ENCODE assay signal across 9 cellular contexts in genomic region chr11:73350908-73351636, GRCh38. TPM values are rescaled to one million over a fixed set of nuclear protein-coding genes. Genes with fewer than 3 reads are reported as not detected.
DNase-seq lines count a peak whose midpoint lies in the region; ATAC-seq and TF ChIP-seq lines count a peak whose summit lies in the region.
"Had no signal": no experiment of that assay in that cellular context is flagged by ENCODE, and none has a peak within 500 bp of the region (broad histone marks: within the 10 kb centered on the region; RNA-seq: fewer than 3 reads in every experiment).

No MANE protein-coding gene starts in this region.

- TF ChIP-seq CTCF in AG10803 (conservative IDR thresholded peaks at IDR 0.05; ENCODE audit: low read length), result peak; percentile 98

- H3K27me3 ChIP-seq in H7 (ENCODE audit: control insufficient read depth, insufficient read depth, low read length), result no peaks in the 10 kb centered on the region

- H3K4me3 ChIP-seq in AG10803 (ENCODE audit: low read length), result no peak overlapping the region
- H3K4me3 ChIP-seq in H7 (ENCODE audit: insufficient read depth, low read depth, low read length), result no peak overlapping the region
- H3K4me3 ChIP-seq: skin epidermis had no signal

- no peak for ATAC-seq in GM21515 (IDR thresholded peaks at IDR 0.05; ENCODE audit: unreplicated experiment)

- no peaks in the 10 kb centered on the region; the same call in 1 of the 2 replicates for H3K36me3 ChIP-seq in H7 (replicated peaks; ENCODE audit: control insufficient read depth, insufficient read depth, low read length)

- DNase-seq in AG10803 (ENCODE audit: low read depth), result peak; percentile 77
- peak; percentile 93 for DNase-seq in H7
- DNase-seq in NCI-H446 treated with DMSO at 0.1 percent for 48 hours (lab: John Stamatoyannopoulos, UW), result peak; percentile 51
- peak; percentile 68 for DNase-seq in activated CD4-positive, alpha-beta T cell treated with anti-CD3 and anti-CD28 coated beads for 48 hours
- DNase-seq in dermis blood vessel endothelial cell, result peak; percentile 81
- DNase-seq in medulla oblongata (ENCODE audit: extremely low spot score), result peak; percentile 77
- peak; percentile 14 to 30 for DNase-seq in stimulated activated CD8-positive, alpha-beta memory T cell treated with anti-CD3 and anti-CD28 coated beads, Interleukin-15, amount 100 ng/mL, for 48 hours (ENCODE audit: low read depth in 2 of 2)

RNA-seq across cellular contexts. Expression of gene RELT, which starts 25.1 kb away (rescaled TPM):
- 6.4 and 8.3 TPM in 2 replicates for total RNA-seq in H7 (2014; rRNA removed; shearing (Covaris generic))
- total RNA-seq in dermis blood vessel endothelial cell, result 6.7 and 7.8 TPM in 2 replicates

RNA-seq across cellular contexts. Expression of gene ARHGEF17, which starts 43.0 kb away (rescaled TPM):
- total RNA-seq in H7 (2014; rRNA removed; shearing (Covaris generic)), result 3.3 and 6.6 TPM in 2 replicates
- 25.0 and 55.4 TPM in 2 replicates for total RNA-seq in dermis blood vessel endothelial cell

Comparison
In these comparisons a context has a peak if more than half of its experiments do, and no peak if none do; other contexts are left out.
1. DNase-seq: peak in every context shown above with its lines; median percentile 93 in H7; 81 in dermis blood vessel endothelial cell; 77 in AG10803; 77 in medulla oblongata; 68 in activated CD4-positive, alpha-beta T cell treated with anti-CD3 and anti-CD28 coated beads for 48 hours; 51 in NCI-H446 treated with DMSO at 0.1 percent for 48 hours; 22 in stimulated activated CD8-positive, alpha-beta memory T cell treated with anti-CD3 and anti-CD28 coated beads, Interleukin-15, amount 100 ng/mL, for 48 hours.